1 cellular context compared by ENCODE assay signal in genomic region chrX:39984191-39984956, GRCh38.
A peak's percentile ranks its signal among the peaks of the same experiment; 100 is the strongest.
TF ChIP-seq lines count a peak whose summit lies in the region.

No MANE protein-coding gene starts in this region.

TF ChIP-seq in HEK293, 187 proteins besides CTCF, POLR2A, EP300 and RAD21 (continued from another document):
- TF ChIP-seq PRDM2 (tag by site-specific recombination; IDR thresholded peaks at IDR 0.05; ENCODE audit: borderline replicate concordance), result no peak
- no peak for TF ChIP-seq ZNF660 (tag by site-specific recombination; IDR thresholded peaks at IDR 0.05)
- 0 out of 2 replicates have a peak, but pooled peaks have one; percentile 18 for TF ChIP-seq ZBTB8A (tag by site-specific recombination; IDR thresholded peaks at IDR 0.05)
- no peak; the same call in 1 of the 2 replicates for TF ChIP-seq ZNF335 (tag by site-specific recombination; conservative IDR thresholded peaks at IDR 0.05)
- TF ChIP-seq ZNF449 (tag by site-specific recombination; IDR thresholded peaks at IDR 0.05), result no peak
TF ChIP-seq in HEK293: peak in this region for 4.
